In the genomic region with DNA sequence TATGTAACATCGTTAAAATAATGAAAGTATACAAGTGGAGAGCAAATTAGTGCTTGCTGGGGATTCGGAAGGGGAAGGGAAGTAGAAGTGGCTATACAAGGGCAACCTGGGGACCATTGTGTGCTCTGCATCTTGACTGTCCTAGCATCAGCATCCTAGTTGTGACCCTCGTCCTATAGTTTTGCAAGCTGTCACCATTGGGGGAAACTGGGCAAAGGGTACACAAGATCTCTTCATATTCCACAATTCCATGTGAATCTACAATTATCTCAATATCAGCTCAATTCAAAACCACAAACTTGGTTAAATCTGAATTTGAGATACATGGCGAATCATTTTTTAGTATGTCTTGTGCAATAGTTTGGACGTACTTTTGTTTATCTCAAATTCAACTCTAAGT, we compare ENCODE assay signal across 17 cellular contexts. TPM values are rescaled to one million over a fixed set of nuclear protein-coding genes. Genes with fewer than 3 reads are reported as not detected.
A peak's percentile ranks its signal among the peaks of the same experiment; 100 is the strongest.
DNase-seq lines count a peak whose midpoint lies in the region; ATAC-seq and TF ChIP-seq lines count a peak whose summit lies in the region.
"Had no signal": no experiment of that assay in that cellular context is flagged by ENCODE, and none has a peak within 500 bp of the region (broad histone marks: within the 10 kb centered on the region; RNA-seq: fewer than 3 reads in every experiment).

No MANE protein-coding gene starts in this region.

- H3K4me2 ChIP-seq in HCT116 (ENCODE audit: low read length) (peak overlapping the region; percentile 84; the same call in 1 of the 2 replicates), PC-9 (peak overlapping the region; percentile 62; the same call in 1 of the 2 replicates)
- H3K4me2 ChIP-seq: BLaER1, GM23338 had no signal

- intact Hi-C loops in HCT116 (cut with micrococcal nuclease), result no loop called here
- intact Hi-C loops in PC-9 (cut with micrococcal nuclease; ENCODE audit: unreplicated experiment), result no loop called here

- peaks cover 36% of the 10 kb centered on the region for H3F3A ChIP-seq in PC-9 (ENCODE audit: insufficient read depth, low read depth)

- H3K27me3 ChIP-seq in HCT116 (ENCODE audit: insufficient read depth, low read length) (no peaks in the 10 kb centered on the region), PC-9 (ENCODE audit: insufficient read depth, low read depth) (no peaks in the 10 kb centered on the region), MG63 (no peaks in the 10 kb centered on the region)
- H3K27me3 ChIP-seq: BLaER1 had no signal

- H4K20me1 ChIP-seq in HCT116 (ENCODE audit: insufficient read depth) (no peaks in the 10 kb centered on the region), PC-9 (ENCODE audit: insufficient read depth) (no peaks in the 10 kb centered on the region)
- H4K20me1 ChIP-seq: BLaER1 had no signal

- no peaks in the 10 kb centered on the region for H3K36me3 ChIP-seq in HCT116 (ENCODE audit: control insufficient read depth in 1 of 2, insufficient read depth in 2 of 2, low read length in 2 of 2)
- H3K36me3 ChIP-seq in PC-9 (ENCODE audit: low read depth), result peaks cover 12% of the 10 kb centered on the region; the same call in 1 of the 2 replicates
- no peaks in the 10 kb centered on the region for H3K36me3 ChIP-seq in MG63
- H3K36me3 ChIP-seq: BLaER1 had no signal

- H3K4me3 ChIP-seq in HCT116 (replicated peaks in 1 of 2; ENCODE audit: low read depth in 1 of 2, low read length in 2 of 2), result peak overlapping the region in 1 of 2 experiments; percentile 42; a peak in 1 of 4 replicates
- H3K4me3 ChIP-seq in PC-9, result no peak overlapping the region
- H3K4me3 ChIP-seq in MG63, result no peak overlapping the region
- H3K4me3 ChIP-seq: BLaER1, GM23338 had no signal

- H3K27ac ChIP-seq in HCT116 (ENCODE audit: low read depth, low read length) (no peak overlapping the region), PC-9 (no peak overlapping the region; the same call in 1 of the 2 replicates), epithelial cell of prostate (peak overlapping the region; percentile 99)
- H3K27ac ChIP-seq: BLaER1 had no signal

- RAD21 ChIA-PET in HCT116 (lab: Charles Lee; ENCODE audit: low non-redundant PET in 1 of 2, low total read pairs in 2 of 2, uncharacterized antibody in 2 of 2, unreplicated experiment in 2 of 2), result no interaction called here

- BruUV-seq in HCT116 (replicated peaks; lab: Mats Ljungman, UMichigan) (no TSS peak), PC-9 (replicated peaks; lab: Mats Ljungman, UMichigan) (no TSS peak)

- DNase-seq in HCT116 (ENCODE audit: low read depth, low spot score), result no peak
- DNase-seq in PC-9, result no peak
- DNase-seq in epithelial cell of prostate (ENCODE audit: low read depth, low spot score), result no peak
- DNase-seq in MG63, result no peak
- no peak for DNase-seq in activated T-cell treated with anti-CD3 and anti-CD28 coated beads for 4 hours
- DNase-seq in occipital lobe (lab: John Stamatoyannopoulos, UW), result no peak
- DNase-seq: 8988T; CD4-positive, alpha-beta memory T cell; DMS79 treated with DMSO at 0.1 percent for 48 hours; GF-D8 had no signal

- no peak for TF ChIP-seq CTCF in HCT116 (IDR thresholded peaks at IDR 0.05 in 2 of 3, conservative IDR thresholded peaks at IDR 0.05 in 1 of 3; ENCODE audit: borderline replicate concordance in 1 of 3, insufficient read depth in 1 of 3, low read depth in 2 of 3, low read length in 2 of 3)
- TF ChIP-seq CTCF in PC-9 (conservative IDR thresholded peaks at IDR 0.05), result no peak

- no peak for TF ChIP-seq RAD21 in HCT116 (IDR thresholded peaks at IDR 0.05; ENCODE audit: low read depth)

- H2AFZ ChIP-seq in HCT116 (ENCODE audit: low read depth, low read length, poor library complexity, severe bottlenecking) (no peak overlapping the region), PC-9 (no peak overlapping the region)
- H2AFZ ChIP-seq: GM23338 had no signal

- no peak overlapping the region; the same call in 1 of the 2 replicates for H3K9ac ChIP-seq in HCT116 (ENCODE audit: low read length)
- H3K9ac ChIP-seq: BLaER1 had no signal

- H3K79me2 ChIP-seq in HCT116 (ENCODE audit: insufficient read depth, low read length) (no peaks in the 10 kb centered on the region), PC-9 (ENCODE audit: low read depth) (peaks cover 82% of the 10 kb centered on the region)

- H3K9me2 ChIP-seq in HCT116 (ENCODE audit: insufficient read depth) (no peaks in the 10 kb centered on the region), PC-9 (ENCODE audit: insufficient read depth) (no peaks in the 10 kb centered on the region)

- POLR2A ChIA-PET in HCT116 (lab: Charles Lee), result no interaction called here
- POLR2A ChIA-PET in PC-9 (lab: Charles Lee; ENCODE audit: unreplicated experiment), result no interaction called here

- H3K4me1 ChIP-seq in HCT116 (ENCODE audit: control insufficient read depth in 1 of 2, insufficient read depth in 2 of 2, low read length in 2 of 2) (peaks cover 34 to 51% of the 10 kb centered on the region in 2 experiments), PC-9 (replicated peaks; ENCODE audit: insufficient read depth) (peaks cover 56% of the 10 kb centered on the region)

- H3K9me3 ChIP-seq in HCT116 (ENCODE audit: control insufficient read depth in 1 of 2, insufficient read depth in 1 of 2, low read depth in 1 of 2, low read length in 2 of 2) (no peaks in the 10 kb centered on the region), PC-9 (ENCODE audit: insufficient read depth, low read depth) (no peaks in the 10 kb centered on the region), MG63 (no peaks in the 10 kb centered on the region)
- H3K9me3 ChIP-seq: BLaER1 had no signal

- ATAC-seq in HCT116 (no peak), GM18519 (IDR thresholded peaks at IDR 0.05; ENCODE audit: low FRiP score, unreplicated experiment) (no peak)
- ATAC-seq: GM23338 had no signal

- CTCF ChIA-PET in HCT116 (lab: Charles Lee) (no interaction called here), PC-9 (lab: Charles Lee) (no interaction called here)

- TF ChIP-seq POLR2A in HCT116 (IDR thresholded peaks at IDR 0.05; ENCODE audit: borderline replicate concordance, extremely low read depth, insufficient read depth, insufficient read length), result no peak

TF ChIP-seq in HCT116, 20 proteins besides CTCF, POLR2A, EP300 and RAD21:
- TF ChIP-seq ZNF274 (IDR thresholded peaks at IDR 0.05; ENCODE audit: low read depth, low read length), result no peak
- no peak for TF ChIP-seq ELF1 (IDR thresholded peaks at IDR 0.05; ENCODE audit: borderline replicate concordance, low read depth)
- TF ChIP-seq, protein P1, sequence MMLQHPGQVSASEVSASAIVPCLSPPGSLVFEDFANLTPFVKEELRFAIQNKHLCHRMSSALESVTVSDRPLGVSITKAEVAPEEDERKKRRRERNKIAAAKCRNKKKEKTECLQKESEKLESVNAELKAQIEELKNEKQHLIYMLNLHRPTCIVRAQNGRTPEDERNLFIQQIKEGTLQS (IDR thresholded peaks at IDR 0.05), result no peak
- no peak for TF ChIP-seq EGR1 (IDR thresholded peaks at IDR 0.05; ENCODE audit: low read depth)
- no peak for TF ChIP-seq YY1 (IDR thresholded peaks at IDR 0.05; ENCODE audit: extremely low read depth, insufficient replicate concordance, low read depth, low read length)
- TF ChIP-seq CEBPB (IDR thresholded peaks at IDR 0.05; ENCODE audit: low read depth), result no peak
- no peak for TF ChIP-seq EZH2 (IDR thresholded peaks at IDR 0.05)
- TF ChIP-seq ZFX (IDR thresholded peaks at IDR 0.05), result no peak
- no peak for TF ChIP-seq EZH2phosphoT487 (IDR thresholded peaks at IDR 0.05; ENCODE audit: borderline replicate concordance)
- no peak for TF ChIP-seq ZBTB33 (IDR thresholded peaks at IDR 0.05; ENCODE audit: extremely low read depth, insufficient replicate concordance, low read length)
- no peak for TF ChIP-seq CBX3 (IDR thresholded peaks at IDR 0.05; ENCODE audit: low read depth)
- no peak for TF ChIP-seq SP1 (IDR thresholded peaks at IDR 0.05; ENCODE audit: low read depth)
- TF ChIP-seq SIN3A (IDR thresholded peaks at IDR 0.05; ENCODE audit: low read depth), result no peak
- no peak for TF ChIP-seq JUND (IDR thresholded peaks at IDR 0.05)
- no peak for TF ChIP-seq POLR2AphosphoS5 (IDR thresholded peaks at IDR 0.05; ENCODE audit: low read depth, low read length)

RNA-seq across cellular contexts. Expression of gene WNT7A, which starts 30.9 kb away (rescaled TPM):
- total RNA-seq in HCT116 (2021; ENCODE audit: unreplicated experiment) (0.34 TPM), PC-9 (2021) (4.7 and 6.3 TPM in 2 replicates), occipital lobe (9.0 TPM)
- polyA plus RNA-seq in HCT116 (2012), result 0.56 and 0.91 TPM in 2 replicates
- not detected in 2 replicates for total RNA-seq in MG63 (2014; rRNA removed; shearing (Covaris generic); ENCODE audit: low replicate concordance)
- total RNA-seq: A673, GM23338, HT-29 had no signal
- polyA plus RNA-seq: AG04450, CD14-positive monocyte, GM23338 had no signal
